Comparison of ENCODE assay signal across 10 cellular contexts in genomic region chr11:68036717-68037239, GRCh38. TPM values are rescaled to one million over a fixed set of nuclear protein-coding genes. Genes with fewer than 3 reads are reported as not detected.
A peak's percentile ranks its signal among the peaks of the same experiment; 100 is the strongest.
DNase-seq lines count a peak whose midpoint lies in the region; ATAC-seq, FAIRE-seq and TF ChIP-seq lines count a peak whose summit lies in the region.
"Had no signal": no experiment of that assay in that cellular context is flagged by ENCODE, and none has a peak within 500 bp of the region (broad histone marks: within the 10 kb centered on the region; RNA-seq: fewer than 3 reads in every experiment).

No MANE protein-coding gene starts in this region.

- H3K9me2 ChIP-seq in MM.1S (replicated peaks; ENCODE audit: insufficient read depth, low read length) = no peaks in the 10 kb centered on the region

- peaks cover 0 to 19% of the 10 kb centered on the region in 2 experiments for H3K36me3 ChIP-seq in endothelial cell of umbilical vein (ENCODE audit: control insufficient read depth in 2 of 2, extremely low read depth in 1 of 2, insufficient read depth in 2 of 2, low read length in 2 of 2)
- H3K36me3 ChIP-seq in neutrophil = peaks cover 13% of the 10 kb centered on the region
- H3K36me3 ChIP-seq in MM.1S (replicated peaks; ENCODE audit: insufficient read depth, low read length) = 0 out of 2 replicates have a peak, but pooled peaks cover 2% of the 10 kb centered on the region
- H3K36me3 ChIP-seq: ovary had no signal

- peaks cover 31% of the 10 kb centered on the region for H3K4me1 Mint-ChIP-seq in CD4-positive, alpha-beta T cell (ENCODE audit: low read depth)

- no peak overlapping the region for H3K4me2 ChIP-seq in endothelial cell of umbilical vein (ENCODE audit: insufficient read depth, low read length)
- no peak overlapping the region for H3K4me2 ChIP-seq in MM.1S (ENCODE audit: low read depth, low read length)

- H3K36me3 Mint-ChIP-seq in CD4-positive, alpha-beta T cell (ENCODE audit: low read depth) = peaks cover 8% of the 10 kb centered on the region

- H3K4me3 Mint-ChIP-seq in CD4-positive, alpha-beta T cell = peak overlapping the region; percentile 82
- H3K4me3 Mint-ChIP-seq: endodermal cell had no signal

- H4K20me1 ChIP-seq in endothelial cell of umbilical vein (replicated peaks; ENCODE audit: control insufficient read depth, extremely low read depth, insufficient read depth, low read length) = no peaks in the 10 kb centered on the region
- peaks cover 5% of the 10 kb centered on the region; the same call in 1 of the 2 replicates for H4K20me1 ChIP-seq in MM.1S (ENCODE audit: insufficient read depth, low read length)

- peak overlapping the region; percentile 85 for H3K27ac Mint-ChIP-seq in CD4-positive, alpha-beta T cell
- H3K27ac Mint-ChIP-seq: endodermal cell had no signal

- POLR2A ChIA-PET in CD4-positive, alpha-beta T cell (lab: Charles Lee) = interaction anchor here (1.5 kb wide), 1 partner anchor 83 kb away, joined by 3 read pairs; no protein-coding TSS in a partner anchor
- POLR2A ChIA-PET in RWPE1 (lab: Yijun Ruan, JAX; ENCODE audit: low non-redundant PET) (no interaction called here), endothelial cell of umbilical vein (lab: Charles Lee) (no interaction called here)

- H3K4me3 ChIP-seq in endothelial cell of umbilical vein (replicated peaks in 1 of 3; ENCODE audit: insufficient read depth in 1 of 3, low read depth in 1 of 3, low read length in 3 of 3) (no peak overlapping the region), neutrophil (ENCODE audit: low read depth in 1 of 2, low read length in 1 of 2) (peak overlapping the region; percentile 87 to 100), MM.1S (ENCODE audit: low read length) (no peak overlapping the region)
- H3K4me3 ChIP-seq: ovary had no signal

- no peaks in the 10 kb centered on the region for H3K27me3 Mint-ChIP-seq in CD4-positive, alpha-beta T cell

- no peak for TF ChIP-seq POLR2A in endothelial cell of umbilical vein (IDR thresholded peaks at IDR 0.05; ENCODE audit: low read depth, low read length)

- CTCF ChIA-PET in CD4-positive, alpha-beta T cell (lab: Charles Lee) = no interaction called here
- CTCF ChIA-PET in RWPE1 (lab: Yijun Ruan, JAX) (no interaction called here), endothelial cell of umbilical vein (lab: Charles Lee) (no interaction called here)

- H3K27me3 ChIP-seq in CD4-positive, alpha-beta T cell (ENCODE audit: control insufficient read depth, insufficient read depth, low read length) = no peaks in the 10 kb centered on the region
- H3K27me3 ChIP-seq in endothelial cell of umbilical vein (ENCODE audit: control insufficient read depth in 2 of 2, insufficient read depth in 2 of 2, low read length in 2 of 2) (no peaks in the 10 kb centered on the region), neutrophil (no peaks in the 10 kb centered on the region), MM.1S (replicated peaks; ENCODE audit: insufficient read depth, low read length) (no peaks in the 10 kb centered on the region)
- H3K27me3 ChIP-seq: ovary had no signal

- H3K9me3 ChIP-seq in CD4-positive, alpha-beta T cell (ENCODE audit: control insufficient read depth, low read length) = no peaks in the 10 kb centered on the region
- H3K9me3 ChIP-seq in endothelial cell of umbilical vein (replicated peaks; ENCODE audit: control insufficient read depth, insufficient read depth, low read length) (no peaks in the 10 kb centered on the region), neutrophil (no peaks in the 10 kb centered on the region), MM.1S (replicated peaks; ENCODE audit: insufficient read depth, low read length) (no peaks in the 10 kb centered on the region)
- H3K9me3 ChIP-seq: ovary had no signal

- no peaks in the 10 kb centered on the region for H3K9me3 Mint-ChIP-seq in CD4-positive, alpha-beta T cell
- H3K9me3 Mint-ChIP-seq: endodermal cell had no signal

- no peak overlapping the region for H2AFZ ChIP-seq in endothelial cell of umbilical vein (ENCODE audit: low read depth, low read length)
- H2AFZ ChIP-seq in MM.1S (ENCODE audit: low read length) = no peak overlapping the region

- H3K79me2 ChIP-seq in endothelial cell of umbilical vein (ENCODE audit: control insufficient read depth, insufficient read depth, low read length) = peaks cover 30% of the 10 kb centered on the region
- peaks cover 57% of the 10 kb centered on the region for H3K79me2 ChIP-seq in MM.1S (ENCODE audit: low read length)

- no peak overlapping the region for H3K9ac ChIP-seq in endothelial cell of umbilical vein (replicated peaks; ENCODE audit: extremely low read depth, insufficient read depth, low read length)
- no peak overlapping the region for H3K9ac ChIP-seq in MM.1S (ENCODE audit: low read length)

- no TSS peak for BruUV-seq in endothelial cell of umbilical vein (replicated peaks; lab: Mats Ljungman, UMichigan)

- dilution Hi-C loops in endothelial cell of umbilical vein (cut with MboI; ENCODE audit: extremely low pct_ligation_motif_present, low sequenced_read_pairs) = no loop called here

- peak overlapping the region; percentile 48 for H3K27ac ChIP-seq in CD4-positive, alpha-beta T cell (ENCODE audit: low read depth, low read length)
- H3K27ac ChIP-seq in RWPE1 (peak overlapping the region; percentile 81), endothelial cell of umbilical vein (ENCODE audit: insufficient read depth, low read depth, low read length) (peak overlapping the region; percentile 13), neutrophil (peak overlapping the region; percentile 99), MM.1S (ENCODE audit: low read length) (no peak overlapping the region; the same call in 1 of the 2 replicates)
- H3K27ac ChIP-seq: ovary had no signal

- TF ChIP-seq CTCF in CD4-positive, alpha-beta T cell (IDR thresholded peaks at IDR 0.05) = no peak
- TF ChIP-seq CTCF in RWPE1 (conservative IDR thresholded peaks at IDR 0.05; ENCODE audit: low read depth) (no peak), endothelial cell of umbilical vein (IDR thresholded peaks at IDR 0.05; ENCODE audit: extremely low read depth in 1 of 2, insufficient read depth in 1 of 2, low read depth in 1 of 2, low read length in 2 of 2) (no peak), neutrophil (IDR thresholded peaks at IDR 0.05) (peak; percentile 50), MM.1S (IDR thresholded peaks at IDR 0.05; ENCODE audit: low read length) (no peak)

- H3F3A ChIP-seq in MM.1S (ENCODE audit: insufficient read depth, low read length) = peaks cover 27% of the 10 kb centered on the region

- no peak for ATAC-seq in CD4-positive, alpha-beta T cell (ENCODE audit: poor library complexity)
- ATAC-seq in GM18909 (IDR thresholded peaks at IDR 0.05; ENCODE audit: poor library complexity, unreplicated experiment) = no peak
- no peak for ATAC-seq in GM21360 (IDR thresholded peaks at IDR 0.05; ENCODE audit: unreplicated experiment)

- H3K4me1 ChIP-seq in endothelial cell of umbilical vein (ENCODE audit: control insufficient read depth, extremely low read depth, insufficient read depth, low read length) = peaks cover 20% of the 10 kb centered on the region
- H3K4me1 ChIP-seq in neutrophil (ENCODE audit: control insufficient read depth in 1 of 2, insufficient read depth in 1 of 2, low read depth in 1 of 2, low read length in 1 of 2) = peaks cover 54 to 69% of the 10 kb centered on the region in 2 experiments
- peaks cover 18% of the 10 kb centered on the region for H3K4me1 ChIP-seq in MM.1S (ENCODE audit: low read length)

- intact Hi-C loops in CD4-positive, alpha-beta T cell (cut with DNase I, micrococcal nuclease) = loop anchor here in 1 of 2 experiments (5.0 kb wide), 1 partner anchor 426 kb away; the partner anchor contains the start of gene PPP6R3
- intact Hi-C loops in endothelial cell of umbilical vein (cut with micrococcal nuclease) = loop anchor here (5.0 kb wide), 1 partner anchor 171 kb away; no protein-coding TSS in a partner anchor

- FAIRE-seq in endothelial cell of umbilical vein (lab: Jason Lieb, UNC) = no peak

- no peaks in the 10 kb centered on the region for H3K9me1 ChIP-seq in endothelial cell of umbilical vein (replicated peaks; ENCODE audit: control insufficient read depth, extremely low read depth, insufficient read depth, low read length)

- DNase-seq in CD4-positive, alpha-beta T cell = no peak
- DNase-seq in RWPE1 (ENCODE audit: low spot score) = no peak
- no peak for DNase-seq in endothelial cell of umbilical vein (ENCODE audit: low read depth, low spot score)
- DNase-seq in hippocampal formation (lab: John Stamatoyannopoulos, UW) = no peak
- no peak for DNase-seq in MM.1S
- DNase-seq: endodermal cell had no signal

RNA-seq across cellular contexts. Expression of gene TCIRG1, which starts 2.0 kb away (rescaled TPM):
- total RNA-seq in CD4-positive, alpha-beta T cell = 100 to 1,000 TPM; 202 to 207 TPM
- total RNA-seq in endothelial cell of umbilical vein = 124 and 134 TPM in 2 replicates
- polyA plus RNA-seq in endothelial cell of umbilical vein = 183 and 236 TPM in 2 replicates
- polyA plus RNA-seq in endothelial cell of umbilical vein (2011; cell fraction: cytosol; rRNA removed) = 40.1 and 59.5 TPM in 2 replicates
- 830 and 950 TPM in 2 replicates for polyA plus RNA-seq in endothelial cell of umbilical vein (2011; cell fraction: nucleus; rRNA removed)
- polyA plus RNA-seq in endothelial cell of umbilical vein (2012) = 58.8 and 85.6 TPM in 2 replicates
- 57.6 and 77.2 TPM in 2 replicates for polyA minus RNA-seq in endothelial cell of umbilical vein
- polyA minus RNA-seq in endothelial cell of umbilical vein (2011; cell fraction: cytosol; rRNA and poly(A)+ RNA removed) = 26.6 TPM
- polyA minus RNA-seq in endothelial cell of umbilical vein (2011; cell fraction: nucleus; rRNA and poly(A)+ RNA removed) = 109 and 157 TPM in 2 replicates

RNA-seq across cellular contexts. Expression of gene NDUFS8, which starts 6.3 kb away (rescaled TPM):
- total RNA-seq in CD4-positive, alpha-beta T cell = 10 to 100 TPM; 70.5 to 72.5 TPM
- total RNA-seq in endothelial cell of umbilical vein = 150 and 170 TPM in 2 replicates
- polyA plus RNA-seq in endothelial cell of umbilical vein = 166 and 220 TPM in 2 replicates
- 85.9 and 127 TPM in 2 replicates for polyA plus RNA-seq in endothelial cell of umbilical vein (2011; cell fraction: cytosol; rRNA removed)
- polyA plus RNA-seq in endothelial cell of umbilical vein (2011; cell fraction: nucleus; rRNA removed) = 58.1 and 68.9 TPM in 2 replicates
- 96.4 and 179 TPM in 2 replicates for polyA plus RNA-seq in endothelial cell of umbilical vein (2012)
- 74.2 and 83.9 TPM in 2 replicates for polyA minus RNA-seq in endothelial cell of umbilical vein
- polyA minus RNA-seq in endothelial cell of umbilical vein (2011; cell fraction: cytosol; rRNA and poly(A)+ RNA removed) = 260 TPM
- polyA minus RNA-seq in endothelial cell of umbilical vein (2011; cell fraction: nucleus; rRNA and poly(A)+ RNA removed) = 32.0 and 34.3 TPM in 2 replicates

RNA-seq across cellular contexts. Expression of gene ALDH3B1, which starts 26.7 kb away (rescaled TPM):
- under 1 TPM; 0.34 to 0.44 TPM for total RNA-seq in CD4-positive, alpha-beta T cell
- 0.13 and 0.37 TPM in 2 replicates for total RNA-seq in endothelial cell of umbilical vein
- 1.0 TPM in 2 replicates for polyA plus RNA-seq in endothelial cell of umbilical vein
- polyA plus RNA-seq in endothelial cell of umbilical vein (2011; cell fraction: cytosol; rRNA removed) = 0.53 and 0.69 TPM in 2 replicates
- polyA plus RNA-seq in endothelial cell of umbilical vein (2011; cell fraction: nucleus; rRNA removed) = 0.46 and 0.53 TPM in 2 replicates
- 0.11 and 0.12 TPM in 2 replicates for polyA plus RNA-seq in endothelial cell of umbilical vein (2012)
- 0.32 and 0.34 TPM in 2 replicates for polyA minus RNA-seq in endothelial cell of umbilical vein
- 25.6 TPM for polyA minus RNA-seq in endothelial cell of umbilical vein (2011; cell fraction: cytosol; rRNA and poly(A)+ RNA removed)
- 0.19 and 0.34 TPM in 2 replicates for polyA minus RNA-seq in endothelial cell of umbilical vein (2011; cell fraction: nucleus; rRNA and poly(A)+ RNA removed)

RNA-seq across cellular contexts. Expression of gene UNC93B1, which starts 32.9 kb away (rescaled TPM):
- total RNA-seq in CD4-positive, alpha-beta T cell = 10 to 100 TPM; 21.3 to 22.0 TPM
- 10.6 and 11.5 TPM in 2 replicates for total RNA-seq in endothelial cell of umbilical vein
- 18.9 and 22.0 TPM in 2 replicates for polyA plus RNA-seq in endothelial cell of umbilical vein
- 10.3 and 10.4 TPM in 2 replicates for polyA plus RNA-seq in endothelial cell of umbilical vein (2011; cell fraction: cytosol; rRNA removed)
- polyA plus RNA-seq in endothelial cell of umbilical vein (2011; cell fraction: nucleus; rRNA removed) = 24.8 and 26.9 TPM in 2 replicates
- polyA plus RNA-seq in endothelial cell of umbilical vein (2012) = 5.5 and 9.4 TPM in 2 replicates
- 13.4 and 14.2 TPM in 2 replicates for polyA minus RNA-seq in endothelial cell of umbilical vein
- polyA minus RNA-seq in endothelial cell of umbilical vein (2011; cell fraction: cytosol; rRNA and poly(A)+ RNA removed) = 23.5 TPM
- polyA minus RNA-seq in endothelial cell of umbilical vein (2011; cell fraction: nucleus; rRNA and poly(A)+ RNA removed) = 5.4 and 6.4 TPM in 2 replicates

Comparison
In these comparisons a context has a peak if more than half of its experiments do, and no peak if none do; other contexts are left out.
1. H3K4me3 ChIP-seq: peak in neutrophil (2 of 2); none in endothelial cell of umbilical vein (0 of 3) and MM.1S (single experiment).